In genomic region chr3:15903776-15904720, GRCh38 we compare ENCODE assay signal across 15 cellular contexts.
DNase-seq lines count a peak whose midpoint lies in the region; ATAC-seq and TF ChIP-seq lines count a peak whose summit lies in the region.
"Had no signal": no experiment of that assay in that cellular context is flagged by ENCODE, and none has a peak within 500 bp of the region (broad histone marks: within the 10 kb centered on the region; RNA-seq: fewer than 3 reads in every experiment).

No MANE protein-coding gene starts in this region.

- H3K9ac ChIP-seq in mammary epithelial cell (ENCODE audit: insufficient read depth, low read length) = no peak overlapping the region

- no peak for TF ChIP-seq POLR2A in sigmoid colon (IDR thresholded peaks at IDR 0.05)

- no peak for ATAC-seq in GM21367 (IDR thresholded peaks at IDR 0.05; ENCODE audit: unreplicated experiment)
- ATAC-seq in left lung = no peak
- ATAC-seq: activated T-cell treated with anti-CD3 and anti-CD28 coated beads, Interleukin-2, amount 50 U/mL, for 72 hours; CD8-positive, alpha-beta T cell; stimulated activated naive CD8-positive, alpha-beta T cell treated with anti-CD3 and anti-CD28 coated beads, Interleukin-15, amount 100 ng/mL, for 72 hours had no signal

- H3K27me3 ChIP-seq in mammary epithelial cell (ENCODE audit: insufficient read depth, low read length) = no peaks in the 10 kb centered on the region
- no peaks in the 10 kb centered on the region for H3K27me3 ChIP-seq in left ventricle myocardium inferior (ENCODE audit: low read depth)
- no peaks in the 10 kb centered on the region for H3K27me3 ChIP-seq in sigmoid colon
- H3K27me3 ChIP-seq in left lung = no peaks in the 10 kb centered on the region

- no peaks in the 10 kb centered on the region for H4K20me1 ChIP-seq in mammary epithelial cell (ENCODE audit: insufficient read depth, low read length)

- H3K9me3 ChIP-seq in mammary epithelial cell (replicated peaks; ENCODE audit: insufficient read depth, low read length) (no peaks in the 10 kb centered on the region), left ventricle myocardium inferior (replicated peaks) (peaks cover 5% of the 10 kb centered on the region), sigmoid colon (no peaks in the 10 kb centered on the region), left lung (peaks cover 0 to 3% of the 10 kb centered on the region in 2 donors)

- H3K4me1 ChIP-seq in mammary epithelial cell (ENCODE audit: insufficient read depth, low read length) = peaks cover 16% of the 10 kb centered on the region
- H3K4me1 ChIP-seq in left ventricle myocardium inferior = peaks cover 26% of the 10 kb centered on the region
- H3K4me1 ChIP-seq in sigmoid colon = peaks cover 0 to 19% (median 16%) of the 10 kb centered on the region in 4 donors
- H3K4me1 ChIP-seq in left lung = no peaks in the 10 kb centered on the region

- H3K27ac ChIP-seq in mammary epithelial cell (ENCODE audit: insufficient read depth, low read depth, low read length) = peak overlapping the region; percentile 1
- H3K27ac ChIP-seq in left ventricle myocardium inferior (replicated peaks) = peak overlapping the region; percentile 91
- H3K27ac ChIP-seq in sigmoid colon = peak overlapping the region; percentile 39 to 69 (median 63)
- no peak overlapping the region for H3K27ac ChIP-seq in left lung

- in situ Hi-C loops in mammary epithelial cell (cut with MboI; ENCODE audit: low sequenced_read_pairs in 2 of 2) = no loop called here

- peak overlapping the region; percentile 60 for H2AFZ ChIP-seq in mammary epithelial cell (ENCODE audit: low read depth, low read length)

- H3K4me2 ChIP-seq in mammary epithelial cell (ENCODE audit: insufficient read depth, low read depth, low read length) = peak overlapping the region; percentile 20

- DNase-seq in AG10803 (ENCODE audit: low read depth) = peak; percentile 2
- DNase-seq in mammary epithelial cell = peak; percentile 59
- DNase-seq in left ventricle myocardium inferior = peak; percentile 71
- DNase-seq in sigmoid colon = no peak
- DNase-seq in stimulated activated CD4-positive, alpha-beta T cell treated with anti-CD3 and anti-CD28 coated beads, Interleukin-1b, Interleukin-23, amount 100 ng/mL, for 48 hours = no peak
- no peak for DNase-seq in DMS 273 (lab: John Stamatoyannopoulos, UW; ENCODE audit: unreplicated experiment)
- no peak for DNase-seq in left lung
- DNase-seq: activated CD4-positive, alpha-beta T cell treated with anti-CD3 and anti-CD28 coated beads, Interleukin-2, amount 10 ng/mL, durations not matched to agents 7 days and 5 days; activated T-cell treated with anti-CD3 and anti-CD28 coated beads, Interleukin-2, amount 50 U/mL, for 72 hours; CD8-positive, alpha-beta T cell; erythroblast; H7; NCI-H1105 treated with DMSO at 0.1 percent for 48 hours; stimulated activated naive CD8-positive, alpha-beta T cell treated with anti-CD3 and anti-CD28 coated beads, Interleukin-15, amount 100 ng/mL, for 72 hours had no signal

- CTCF ChIA-PET in mammary epithelial cell (lab: Charles Lee; ENCODE audit: low non-redundant PET) = no interaction called here

- TF ChIP-seq CTCF in AG10803 (conservative IDR thresholded peaks at IDR 0.05; ENCODE audit: low read length) (no peak), mammary epithelial cell (conservative IDR thresholded peaks at IDR 0.05 in 1 of 2, IDR thresholded peaks at IDR 0.05 in 1 of 2; ENCODE audit: extremely low read depth in 1 of 2, insufficient read depth in 1 of 2, low read depth in 1 of 2, low read length in 2 of 2) (no peak), left ventricle myocardium inferior (IDR thresholded peaks at IDR 0.05; ENCODE audit: borderline replicate concordance) (no peak), sigmoid colon (IDR thresholded peaks at IDR 0.05) (no peak), left lung (IDR thresholded peaks at IDR 0.05) (no peak)

- intact Hi-C loops in mammary epithelial cell (cut with micrococcal nuclease) (no loop called here), left ventricle myocardium inferior (cut with micrococcal nuclease) (no loop called here), sigmoid colon (cut with DNase I) (no loop called here), left lung (cut with DNase I) (no loop called here)

- 69% methylated on average over 7 of the region's 7 CpGs for WGBS in mammary epithelial cell (ENCODE audit: low coverage, missing lambda C conversion rate)
- 86 to 87% methylated on average over 7 of the region's 7 CpGs for WGBS in sigmoid colon, 2 donors

- H3K79me2 ChIP-seq in mammary epithelial cell (ENCODE audit: insufficient read depth, low read length) = no peaks in the 10 kb centered on the region

- dilution Hi-C loops in mammary epithelial cell (cut with HindIII; ENCODE audit: low sequenced_read_pairs) = no loop called here

- H3K36me3 ChIP-seq in mammary epithelial cell (ENCODE audit: insufficient read depth, low read length) (no peaks in the 10 kb centered on the region), left ventricle myocardium inferior (no peaks in the 10 kb centered on the region), sigmoid colon (no peaks in the 10 kb centered on the region), left lung (no peaks in the 10 kb centered on the region)

- BruUV-seq in mammary epithelial cell (replicated peaks; lab: Mats Ljungman, UMichigan) = no TSS peak

- H3K4me3 ChIP-seq in AG10803 (ENCODE audit: low read length) = no peak overlapping the region
- H3K4me3 ChIP-seq in mammary epithelial cell (replicated peaks in 1 of 3; ENCODE audit: insufficient read depth in 1 of 3, low read depth in 2 of 3, low read length in 3 of 3) = no peak overlapping the region
- H3K4me3 ChIP-seq in left ventricle myocardium inferior = no peak overlapping the region
- H3K4me3 ChIP-seq in sigmoid colon = no peak overlapping the region
- H3K4me3 ChIP-seq in left lung = no peak overlapping the region

- TF ChIP-seq EP300 in sigmoid colon (IDR thresholded peaks at IDR 0.05) = no peak

Comparison
In these comparisons a context has a peak if more than half of its experiments do, and no peak if none do; other contexts are left out.
1. DNase-seq: peak in AG10803 (single experiment), mammary epithelial cell (single experiment) and left ventricle myocardium inferior (single experiment); none in sigmoid colon (single experiment), stimulated activated CD4-positive, alpha-beta T cell treated with anti-CD3 and anti-CD28 coated beads, Interleukin-1b, Interleukin-23, amount 100 ng/mL, for 48 hours (single experiment), DMS 273 (single experiment) and left lung (0 of 2).
2. H3K27ac ChIP-seq: peak in mammary epithelial cell (single experiment), left ventricle myocardium inferior (single experiment) and sigmoid colon (4 of 4); none in left lung (0 of 2).